In the genomic region with DNA sequence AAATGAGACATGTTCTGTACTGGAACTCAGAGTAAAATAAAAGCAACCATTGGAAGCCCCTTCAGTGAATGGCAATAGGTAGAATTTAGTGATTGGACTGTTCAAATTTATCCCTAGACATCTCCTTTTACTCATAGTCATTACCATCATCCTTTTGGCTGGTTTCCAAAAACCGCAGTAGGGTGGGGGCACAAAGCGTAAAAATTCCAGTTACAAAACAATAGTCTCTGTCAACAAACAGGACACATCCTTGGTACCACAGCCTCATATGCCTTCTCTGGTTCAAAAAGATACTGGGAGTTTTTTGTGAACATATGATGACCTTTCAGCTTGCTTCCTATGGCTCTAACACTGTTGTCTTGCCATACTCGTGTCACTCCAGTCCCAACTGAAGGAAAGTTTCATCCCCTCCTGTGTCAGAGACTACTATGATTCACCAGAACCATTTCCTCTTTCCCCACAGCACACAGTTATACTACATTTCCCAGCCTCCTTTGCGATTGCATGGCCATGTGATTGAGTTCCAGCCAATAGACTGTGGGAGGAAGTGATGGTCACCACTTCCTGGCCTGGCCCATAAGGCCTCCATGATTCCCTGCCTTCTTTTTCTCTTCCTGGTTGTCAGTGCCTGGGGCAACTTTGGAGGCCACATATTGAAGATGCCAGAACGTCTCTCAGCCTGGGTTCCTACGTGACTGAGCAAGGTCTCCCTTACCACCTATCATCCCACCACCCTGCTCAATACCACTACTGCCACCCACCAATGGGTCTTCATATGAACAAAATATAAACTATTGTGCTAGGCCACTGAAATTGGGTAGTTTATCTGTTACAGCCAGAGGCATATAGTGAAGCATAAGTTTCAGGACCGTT, we compare ENCODE assay signal across 9 cellular contexts.
DNase-seq lines count a peak whose midpoint lies in the region; ATAC-seq and TF ChIP-seq lines count a peak whose summit lies in the region.
"Had no signal": no experiment of that assay in that cellular context is flagged by ENCODE, and none has a peak within 500 bp of the region (broad histone marks: within the 10 kb centered on the region; RNA-seq: fewer than 3 reads in every experiment).

No MANE protein-coding gene starts in this region.

- CTCF ChIA-PET in activated CD4-positive, alpha-beta T cell treated with anti-CD3 and anti-CD28 coated beads, Interleukin-2, amount 10 ng/mL, durations not matched to agents 7 days and 5 days (lab: Charles Lee): no interaction called here
- CTCF ChIA-PET in mammary epithelial cell (lab: Charles Lee; ENCODE audit: low non-redundant PET): no interaction called here

- H3K9ac ChIP-seq in mammary epithelial cell (ENCODE audit: insufficient read depth, low read length): no peak overlapping the region
- H3K9ac ChIP-seq: BLaER1 had no signal

- no peak overlapping the region for H3K27ac Mint-ChIP-seq in activated CD4-positive, alpha-beta T cell treated with anti-CD3 and anti-CD28 coated beads, Interleukin-2, amount 10 ng/mL, durations not matched to agents 7 days and 5 days
- H3K27ac Mint-ChIP-seq in mesothelial cell of epicardium: no peak overlapping the region

- no peaks in the 10 kb centered on the region for H3K36me3 ChIP-seq in mammary epithelial cell (ENCODE audit: insufficient read depth, low read length)
- H3K36me3 ChIP-seq: BLaER1 had no signal

- no peak overlapping the region for H3K27ac ChIP-seq in mammary epithelial cell (ENCODE audit: insufficient read depth, low read depth, low read length)
- H3K27ac ChIP-seq: BLaER1 had no signal

- peaks cover 11% of the 10 kb centered on the region for H3K9me3 Mint-ChIP-seq in activated CD4-positive, alpha-beta T cell treated with anti-CD3 and anti-CD28 coated beads, Interleukin-2, amount 10 ng/mL, durations not matched to agents 7 days and 5 days
- peaks cover 5% of the 10 kb centered on the region for H3K9me3 Mint-ChIP-seq in mesothelial cell of epicardium

- DNase-seq in activated CD4-positive, alpha-beta T cell treated with anti-CD3 and anti-CD28 coated beads, Interleukin-2, amount 10 ng/mL, durations not matched to agents 7 days and 5 days: peak; percentile 25
- no peak for DNase-seq in activated CD4-positive, alpha-beta T cell treated with anti-CD3 and anti-CD28 coated beads for 1 hour
- peak; percentile 61 for DNase-seq in NCI-H146 (lab: John Stamatoyannopoulos, UW)
- peak; percentile 65 for DNase-seq in mammary epithelial cell
- no peak for DNase-seq in GM20000 (ENCODE audit: low spot score)
- DNase-seq in mesothelial cell of epicardium (ENCODE audit: low spot score in 2 of 2, unreplicated experiment in 2 of 2): no peak
- DNase-seq in nucleus accumbens (lab: John Stamatoyannopoulos, UW): no peak

- peaks cover 6% of the 10 kb centered on the region for H3K4me1 Mint-ChIP-seq in activated CD4-positive, alpha-beta T cell treated with anti-CD3 and anti-CD28 coated beads, Interleukin-2, amount 10 ng/mL, durations not matched to agents 7 days and 5 days
- H3K4me1 Mint-ChIP-seq in mesothelial cell of epicardium: peaks cover 3% of the 10 kb centered on the region

- intact Hi-C loops in mammary epithelial cell (cut with micrococcal nuclease): no loop called here

- peak overlapping the region; percentile 71 for H2AFZ ChIP-seq in mammary epithelial cell (ENCODE audit: low read depth, low read length)

- peaks cover 2% of the 10 kb centered on the region for H3K36me3 Mint-ChIP-seq in activated CD4-positive, alpha-beta T cell treated with anti-CD3 and anti-CD28 coated beads, Interleukin-2, amount 10 ng/mL, durations not matched to agents 7 days and 5 days (ENCODE audit: low read depth)
- no peaks in the 10 kb centered on the region for H3K36me3 Mint-ChIP-seq in mesothelial cell of epicardium

- H4K20me1 ChIP-seq in mammary epithelial cell (ENCODE audit: insufficient read depth, low read length): no peaks in the 10 kb centered on the region
- H4K20me1 ChIP-seq: BLaER1 had no signal

- in situ Hi-C loops in mammary epithelial cell (cut with MboI; ENCODE audit: low sequenced_read_pairs in 2 of 2): no loop called here

- no TSS peak for BruUV-seq in mammary epithelial cell (replicated peaks; lab: Mats Ljungman, UMichigan)

- ATAC-seq in HG02678 (IDR thresholded peaks at IDR 0.05; ENCODE audit: unreplicated experiment): peak; percentile 60

- peaks cover 6% of the 10 kb centered on the region for H3K27me3 Mint-ChIP-seq in activated CD4-positive, alpha-beta T cell treated with anti-CD3 and anti-CD28 coated beads, Interleukin-2, amount 10 ng/mL, durations not matched to agents 7 days and 5 days
- H3K27me3 Mint-ChIP-seq in mesothelial cell of epicardium (ENCODE audit: low read depth): peaks cover 19% of the 10 kb centered on the region

- no peak overlapping the region for H3K4me3 ChIP-seq in mammary epithelial cell (replicated peaks in 1 of 3; ENCODE audit: insufficient read depth in 1 of 3, low read depth in 2 of 3, low read length in 3 of 3)
- H3K4me3 ChIP-seq: BLaER1 had no signal

- H3K79me2 ChIP-seq in mammary epithelial cell (ENCODE audit: insufficient read depth, low read length): no peaks in the 10 kb centered on the region

- peaks cover 8% of the 10 kb centered on the region for H3K4me1 ChIP-seq in mammary epithelial cell (ENCODE audit: insufficient read depth, low read length)
- H3K4me1 ChIP-seq: BLaER1 had no signal

- H3K27me3 ChIP-seq in mammary epithelial cell (ENCODE audit: insufficient read depth, low read length): no peaks in the 10 kb centered on the region
- H3K27me3 ChIP-seq: BLaER1 had no signal

- H3K9me3 ChIP-seq in mammary epithelial cell (replicated peaks; ENCODE audit: insufficient read depth, low read length): peaks cover 3% of the 10 kb centered on the region

- WGBS in mammary epithelial cell (ENCODE audit: low coverage, missing lambda C conversion rate): 60% methylated on average over 7 of the region's 7 CpGs

- TF ChIP-seq CTCF in mammary epithelial cell (conservative IDR thresholded peaks at IDR 0.05 in 1 of 2, IDR thresholded peaks at IDR 0.05 in 1 of 2; ENCODE audit: extremely low read depth in 1 of 2, insufficient read depth in 1 of 2, low read depth in 1 of 2, low read length in 2 of 2) (no peak), GM20000 (IDR thresholded peaks at IDR 0.05; ENCODE audit: extremely low read depth, missing control alignments) (no peak), mesothelial cell of epicardium (IDR thresholded peaks at IDR 0.05; ENCODE audit: unreplicated experiment) (no peak)

- dilution Hi-C loops in mammary epithelial cell (cut with HindIII; ENCODE audit: low sequenced_read_pairs): no loop called here

- H3K4me3 Mint-ChIP-seq in activated CD4-positive, alpha-beta T cell treated with anti-CD3 and anti-CD28 coated beads, Interleukin-2, amount 10 ng/mL, durations not matched to agents 7 days and 5 days: no peak overlapping the region
- H3K4me3 Mint-ChIP-seq in mesothelial cell of epicardium: no peak overlapping the region

- no peak overlapping the region for H3K4me2 ChIP-seq in mammary epithelial cell (ENCODE audit: insufficient read depth, low read depth, low read length)
- H3K4me2 ChIP-seq: BLaER1 had no signal

- POLR2A ChIA-PET in activated CD4-positive, alpha-beta T cell treated with anti-CD3 and anti-CD28 coated beads, Interleukin-2, amount 10 ng/mL, durations not matched to agents 7 days and 5 days (lab: Charles Lee): no interaction called here

Comparison
In these comparisons a context has a peak if more than half of its experiments do, and no peak if none do; other contexts are left out.
1. DNase-seq: peak in activated CD4-positive, alpha-beta T cell treated with anti-CD3 and anti-CD28 coated beads, Interleukin-2, amount 10 ng/mL, durations not matched to agents 7 days and 5 days (single experiment), NCI-H146 (single experiment) and mammary epithelial cell (single experiment); none in activated CD4-positive, alpha-beta T cell treated with anti-CD3 and anti-CD28 coated beads for 1 hour (single experiment), GM20000 (single experiment), mesothelial cell of epicardium (0 of 2) and nucleus accumbens (0 of 56).